ENCODE assay signal across 2 cellular contexts in genomic region chr2:150109912-150110311, GRCh38.
TF ChIP-seq lines count a peak whose summit lies in the region.

No MANE protein-coding gene starts in this region.

TF ChIP-seq in GM23338, 12 proteins besides CTCF, POLR2A, EP300 and RAD21:
- no peak for TF ChIP-seq REST (IDR thresholded peaks at IDR 0.05; ENCODE audit: unreplicated experiment)
TF ChIP-seq in GM23338: peak in this region for 0.

TF ChIP-seq in K562, 482 proteins besides CTCF, POLR2A, EP300 and RAD21:
- 0 out of 2 replicates have a peak, but pooled peaks have one; percentile 23 for TF ChIP-seq SPI1 (IDR thresholded peaks at IDR 0.05; ENCODE audit: borderline replicate concordance, low read depth, low read length)
- TF ChIP-seq CTCFL (IDR thresholded peaks at IDR 0.05; ENCODE audit: borderline replicate concordance, insufficient read depth, low read depth, low read length, poor library complexity, severe bottlenecking) = no peak
